8 cellular contexts compared by ENCODE assay signal in the genomic region with DNA sequence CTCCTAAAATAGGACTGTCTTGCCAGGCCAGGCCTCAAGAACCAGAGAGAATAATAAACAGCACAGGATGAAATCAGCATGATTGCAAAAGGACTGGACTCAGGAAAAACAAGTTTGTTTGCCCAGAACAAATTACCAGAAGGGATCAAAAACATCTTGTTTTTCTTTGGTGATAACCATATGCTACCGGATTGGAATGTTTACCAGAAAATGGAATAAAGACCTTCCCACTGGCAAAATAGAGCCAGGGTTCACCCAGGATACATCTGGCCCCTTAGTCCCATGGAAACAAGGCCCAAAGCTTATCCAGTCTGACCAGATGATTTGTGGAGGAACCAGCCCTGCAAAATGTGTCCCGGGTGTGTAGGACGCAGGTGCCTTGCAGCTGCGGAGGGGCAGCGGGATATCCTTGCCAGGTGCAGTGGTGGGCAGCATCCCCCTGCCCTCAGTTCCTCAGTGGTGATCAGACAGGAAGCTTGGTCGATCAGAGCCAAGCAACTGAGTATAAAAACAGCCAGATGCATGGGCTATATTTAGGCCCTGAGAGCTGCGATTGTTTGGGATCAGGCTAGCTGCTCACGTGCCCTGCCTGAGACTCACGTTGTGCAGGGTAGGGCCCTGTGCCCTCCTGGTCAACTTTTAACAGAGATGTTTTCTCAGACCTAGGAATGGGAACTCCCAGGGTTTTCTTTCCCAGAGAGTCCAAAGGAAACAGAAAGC. TPM values are rescaled to one million over a fixed set of nuclear protein-coding genes. Genes with fewer than 3 reads are reported as not detected.
DNase-seq lines count a peak whose midpoint lies in the region; ATAC-seq and TF ChIP-seq lines count a peak whose summit lies in the region.

No MANE protein-coding gene starts in this region.

- peaks cover 44% of the 10 kb centered on the region for H3K4me1 Mint-ChIP-seq in activated CD4-positive, alpha-beta T cell treated with anti-CD3 and anti-CD28 coated beads, Interleukin-2, amount 10 ng/mL, durations not matched to agents 7 days and 5 days

- H3K9me3 ChIP-seq in endocrine pancreas (ENCODE audit: control insufficient read depth, low read length) (no peaks in the 10 kb centered on the region), mucosa of rectum (ENCODE audit: control insufficient read depth in 2 of 2, low read length in 2 of 2) (no peaks in the 10 kb centered on the region), upper lobe of right lung (no peaks in the 10 kb centered on the region)

- H3K27ac Mint-ChIP-seq in activated CD4-positive, alpha-beta T cell treated with anti-CD3 and anti-CD28 coated beads, Interleukin-2, amount 10 ng/mL, durations not matched to agents 7 days and 5 days = peak overlapping the region; percentile 60

- H3K36me3 ChIP-seq in endocrine pancreas (ENCODE audit: control insufficient read depth, insufficient read depth, low read length) (no peaks in the 10 kb centered on the region), mucosa of rectum (ENCODE audit: control insufficient read depth in 2 of 2, insufficient read depth in 2 of 2, low read length in 2 of 2) (peaks cover 8% of the 10 kb centered on the region in 2 donors), upper lobe of right lung (peaks cover 6% of the 10 kb centered on the region)

- no peak for TF ChIP-seq CTCF in upper lobe of right lung (IDR thresholded peaks at IDR 0.05)

- peaks cover 6% of the 10 kb centered on the region for H3K36me3 Mint-ChIP-seq in activated CD4-positive, alpha-beta T cell treated with anti-CD3 and anti-CD28 coated beads, Interleukin-2, amount 10 ng/mL, durations not matched to agents 7 days and 5 days (ENCODE audit: low read depth)

- intact Hi-C loops in upper lobe of right lung (cut with DNase I) = no loop called here

- no peak overlapping the region for H3K4me3 Mint-ChIP-seq in activated CD4-positive, alpha-beta T cell treated with anti-CD3 and anti-CD28 coated beads, Interleukin-2, amount 10 ng/mL, durations not matched to agents 7 days and 5 days

- POLR2A ChIA-PET in activated CD4-positive, alpha-beta T cell treated with anti-CD3 and anti-CD28 coated beads, Interleukin-2, amount 10 ng/mL, durations not matched to agents 7 days and 5 days (lab: Charles Lee) = interaction anchor here (0.7 kb wide), 1 partner anchor 1283 kb away, joined by 3 read pairs; no protein-coding TSS in a partner anchor

- peaks cover 17% of the 10 kb centered on the region for H3K27me3 Mint-ChIP-seq in activated CD4-positive, alpha-beta T cell treated with anti-CD3 and anti-CD28 coated beads, Interleukin-2, amount 10 ng/mL, durations not matched to agents 7 days and 5 days

- H3K9me3 Mint-ChIP-seq in activated CD4-positive, alpha-beta T cell treated with anti-CD3 and anti-CD28 coated beads, Interleukin-2, amount 10 ng/mL, durations not matched to agents 7 days and 5 days = peaks cover 6% of the 10 kb centered on the region

- no peak for DNase-seq in activated CD4-positive, alpha-beta T cell treated with anti-CD3 and anti-CD28 coated beads, Interleukin-2, amount 10 ng/mL, durations not matched to agents 7 days and 5 days
- no peak for DNase-seq in activated CD4-positive, alpha-beta T cell treated with anti-CD3 and anti-CD28 coated beads for 48 hours
- DNase-seq in upper lobe of right lung = no peak
- no peak for DNase-seq in HUDEP-2 (lab: John Stamatoyannopoulos, UW; ENCODE audit: unreplicated experiment in 76 of 76)
- DNase-seq in activated gamma-delta T cell (lab: John Stamatoyannopoulos, UW) = no peak

- H3K27me3 ChIP-seq in endocrine pancreas (ENCODE audit: control insufficient read depth, insufficient read depth, low read length) (no peaks in the 10 kb centered on the region), mucosa of rectum (ENCODE audit: control insufficient read depth in 2 of 2, insufficient read depth in 2 of 2, low read length in 2 of 2) (no peaks in the 10 kb centered on the region), upper lobe of right lung (no peaks in the 10 kb centered on the region)

- H3K9ac ChIP-seq in endocrine pancreas (ENCODE audit: control insufficient read depth, insufficient read depth, low read length) (no peak overlapping the region), mucosa of rectum (ENCODE audit: low read depth in 1 of 2, low read length in 2 of 2) (peak overlapping the region in 1 of 2 donors; percentile 5)

- H3K27ac ChIP-seq in mucosa of rectum (ENCODE audit: low read depth in 2 of 2, low read length in 2 of 2) (peak overlapping the region; percentile 46 to 79), upper lobe of right lung (peak overlapping the region; percentile 78)

- no peaks in the 10 kb centered on the region for H3K4me1 ChIP-seq in endocrine pancreas (ENCODE audit: control insufficient read depth, insufficient read depth, low read length)
- peaks cover 7 to 20% of the 10 kb centered on the region in 2 donors for H3K4me1 ChIP-seq in mucosa of rectum (ENCODE audit: control insufficient read depth in 2 of 2, insufficient read depth in 2 of 2, low read length in 2 of 2)
- H3K4me1 ChIP-seq in upper lobe of right lung = peaks cover 73% of the 10 kb centered on the region

- ATAC-seq in upper lobe of right lung (no peak), HG03439 (IDR thresholded peaks at IDR 0.05; ENCODE audit: unreplicated experiment) (no peak)

- CTCF ChIA-PET in activated CD4-positive, alpha-beta T cell treated with anti-CD3 and anti-CD28 coated beads, Interleukin-2, amount 10 ng/mL, durations not matched to agents 7 days and 5 days (lab: Charles Lee) = interaction anchor here (1.2 to 2.0 kb wide), 3 partner anchors 8 to 20 kb away, joined by 4 to 7 read pairs (median 5); no protein-coding TSS in a partner anchor

- H3K4me3 ChIP-seq in endocrine pancreas (ENCODE audit: control insufficient read depth, insufficient read depth, low read length) (peak overlapping the region; percentile 11), mucosa of rectum (ENCODE audit: low read length in 2 of 2) (no peak overlapping the region), upper lobe of right lung (no peak overlapping the region)

RNA-seq across cellular contexts. Expression of gene ZNF22, which starts 4.6 kb away (rescaled TPM):
- 10 to 100 TPM; 26.9 to 29.7 TPM for total RNA-seq in activated CD4-positive, alpha-beta T cell treated with anti-CD3 and anti-CD28 coated beads, Interleukin-2, amount 10 ng/mL, durations not matched to agents 7 days and 5 days
- total RNA-seq in upper lobe of right lung = 26.9 TPM

RNA-seq across cellular contexts. Expression of gene DEPP1, which starts 17.5 kb away (rescaled TPM):
- under 1 TPM; 0.22 to 0.33 TPM for total RNA-seq in activated CD4-positive, alpha-beta T cell treated with anti-CD3 and anti-CD28 coated beads, Interleukin-2, amount 10 ng/mL, durations not matched to agents 7 days and 5 days
- total RNA-seq in upper lobe of right lung = 160 TPM

RNA-seq across cellular contexts. Expression of gene RASSF4, which starts 36.5 kb away (rescaled TPM):
- total RNA-seq in activated CD4-positive, alpha-beta T cell treated with anti-CD3 and anti-CD28 coated beads, Interleukin-2, amount 10 ng/mL, durations not matched to agents 7 days and 5 days = under 1 TPM; 0.42 to 0.52 TPM
- 40.9 TPM for total RNA-seq in upper lobe of right lung

Comparison
In these comparisons a context has a peak if more than half of its experiments do, and no peak if none do; other contexts are left out.
1. RNA of gene DEPP1, which starts 17.5 kb away (total RNA-seq): 160 TPM in upper lobe of right lung (single experiment); 0.22 to 0.33 TPM in activated CD4-positive, alpha-beta T cell treated with anti-CD3 and anti-CD28 coated beads, Interleukin-2, amount 10 ng/mL, durations not matched to agents 7 days and 5 days; every median in the first group is over 100 times any median in the second.
2. RNA of gene RASSF4, which starts 36.5 kb away (total RNA-seq): 40.9 TPM in upper lobe of right lung (single experiment); 0.42 to 0.52 TPM in activated CD4-positive, alpha-beta T cell treated with anti-CD3 and anti-CD28 coated beads, Interleukin-2, amount 10 ng/mL, durations not matched to agents 7 days and 5 days; every median in the first group is over 10 times any median in the second.